18 cellular contexts compared by ENCODE assay signal in genomic region chr17:49121696-49122292, GRCh38. TPM values are rescaled to one million over a fixed set of nuclear protein-coding genes. Genes with fewer than 3 reads are reported as not detected.
DNase-seq lines count a peak whose midpoint lies in the region; ATAC-seq and TF ChIP-seq lines count a peak whose summit lies in the region.
"Had no signal": no experiment of that assay in that cellular context is flagged by ENCODE, and none has a peak within 500 bp of the region (broad histone marks: within the 10 kb centered on the region; RNA-seq: fewer than 3 reads in every experiment).

No MANE protein-coding gene starts in this region.

- peaks cover 3% of the 10 kb centered on the region for H3K36me3 Mint-ChIP-seq in osteocyte (ENCODE audit: unreplicated experiment)
- H3K36me3 Mint-ChIP-seq: CD8-positive, alpha-beta T cell; IgD-negative memory B cell had no signal

- H3K9me3 Mint-ChIP-seq in osteocyte (ENCODE audit: unreplicated experiment), result peaks cover 12% of the 10 kb centered on the region
- H3K9me3 Mint-ChIP-seq: CD8-positive, alpha-beta T cell; IgD-negative memory B cell had no signal

- no peak overlapping the region for H3K4me3 ChIP-seq in HEK293 (ENCODE audit: low read depth, low read length)
- H3K4me3 ChIP-seq: BLaER1 treated with 17β-estradiol and CSF1 and Interleukin-3, amounts not matched to agents 10 nM and 100 nM; HAP-1 had no signal

- no peaks in the 10 kb centered on the region for H3K9me3 ChIP-seq in HEK293 (ENCODE audit: control insufficient read depth, insufficient read depth, low read depth, low read length)

- H3K27ac Mint-ChIP-seq in osteocyte (ENCODE audit: unreplicated experiment), result no peak overlapping the region
- H3K27ac Mint-ChIP-seq: B cell; CD8-positive, alpha-beta T cell; IgD-negative memory B cell had no signal

- peak; percentile 28 for DNase-seq in A172 (ENCODE audit: low spot score)
- DNase-seq in amniotic epithelial cell (ENCODE audit: low read depth), result peak; percentile 76
- peak; percentile 27 for DNase-seq in osteocyte (ENCODE audit: extremely low spot score, unreplicated experiment)
- no peak for DNase-seq in superior temporal gyrus (ENCODE audit: extremely low spot score)
- DNase-seq in NCI-H1436 treated with DMSO at 0.1 percent for 48 hours (lab: John Stamatoyannopoulos, UW), result no peak
- DNase-seq: 8988T; CD8-positive, alpha-beta T cell; DMS 273 treated with DMSO at 0.1 percent for 48 hours; DMS53; DND-41; EL had no signal

- POLR2A ChIA-PET in HEK293 (lab: Yijun Ruan, JAX), result no interaction called here

- no peaks in the 10 kb centered on the region for H3K4me1 Mint-ChIP-seq in osteocyte (ENCODE audit: unreplicated experiment)
- H3K4me1 Mint-ChIP-seq: B cell had no signal

- no peak overlapping the region for H3K27ac ChIP-seq in HEK293 (ENCODE audit: extremely low read depth, low read depth, low read length)
- H3K27ac ChIP-seq: BLaER1 treated with 17β-estradiol and CSF1 and Interleukin-3, amounts not matched to agents 10 nM and 100 nM had no signal

- H3K4me3 Mint-ChIP-seq in osteocyte (ENCODE audit: unreplicated experiment), result no peak overlapping the region
- H3K4me3 Mint-ChIP-seq: B cell; CD8-positive, alpha-beta T cell; IgD-negative memory B cell had no signal

- H3K36me3 ChIP-seq in HEK293 (ENCODE audit: control insufficient read depth in 2 of 2, insufficient read depth in 1 of 2, low read length in 2 of 2), result no peaks in the 10 kb centered on the region
- H3K36me3 ChIP-seq: BLaER1 treated with 17β-estradiol and CSF1 and Interleukin-3, amounts not matched to agents 10 nM and 100 nM; HAP-1 had no signal

- CTCF ChIA-PET in HEK293 (lab: Yijun Ruan, JAX), result interaction anchor here (0.6 to 1.2 kb wide), 3 partner anchors 49 to 1332 kb away, joined by 3 read pairs; no protein-coding TSS in a partner anchor

- H3K4me1 ChIP-seq in HEK293 (ENCODE audit: control insufficient read depth, insufficient read depth, low read length), result no peaks in the 10 kb centered on the region
- H3K4me1 ChIP-seq: HAP-1 had no signal

- ATAC-seq in HG03025 (IDR thresholded peaks at IDR 0.05; ENCODE audit: low FRiP score, unreplicated experiment), result no peak
- ATAC-seq: CD8-positive, alpha-beta T cell had no signal

- H3K27me3 Mint-ChIP-seq in osteocyte (ENCODE audit: unreplicated experiment), result peaks cover 64% of the 10 kb centered on the region

- no peak for TF ChIP-seq CTCF in HEK293 (tag by site-specific recombination; IDR thresholded peaks at IDR 0.05)
- no peak for TF ChIP-seq CTCF in osteocyte (IDR thresholded peaks at IDR 0.05)

TF ChIP-seq in HEK293, 187 proteins besides CTCF, POLR2A, EP300 and RAD21:
- peak; percentile 79; the same call in 1 of the 2 replicates for TF ChIP-seq ZNF280D (tag by site-specific recombination; IDR thresholded peaks at IDR 0.05)
- no peak for TF ChIP-seq ZNF10 (tag by site-specific recombination; IDR thresholded peaks at IDR 0.05)
- TF ChIP-seq EGR2 (tag by site-specific recombination; IDR thresholded peaks at IDR 0.05; ENCODE audit: low read depth), result no peak
- TF ChIP-seq SETDB1 (IDR thresholded peaks at IDR 0.05; ENCODE audit: insufficient read length, low read length), result peak; percentile 85
- TF ChIP-seq TRIM28 (IDR thresholded peaks at IDR 0.05; ENCODE audit: borderline replicate concordance, low read length), result peak; percentile 86; the same call in 1 of the 2 replicates

RNA-seq across cellular contexts. Expression of gene B4GALNT2, which starts 10.8 kb away (rescaled TPM):
- total RNA-seq in A172 (2014; rRNA removed; shearing (Covaris generic)), result not detected in 2 replicates
- total RNA-seq in osteocyte, result 0.03 TPM in 2 replicates
- total RNA-seq: H4 had no signal

Comparison
In these comparisons a context has a peak if more than half of its experiments do, and no peak if none do; other contexts are left out.
1. DNase-seq: peak in A172 (single experiment), amniotic epithelial cell (single experiment) and osteocyte (single experiment); none in superior temporal gyrus (single experiment) and NCI-H1436 treated with DMSO at 0.1 percent for 48 hours (single experiment).